10 cellular contexts compared by ENCODE assay signal in the genomic region with DNA sequence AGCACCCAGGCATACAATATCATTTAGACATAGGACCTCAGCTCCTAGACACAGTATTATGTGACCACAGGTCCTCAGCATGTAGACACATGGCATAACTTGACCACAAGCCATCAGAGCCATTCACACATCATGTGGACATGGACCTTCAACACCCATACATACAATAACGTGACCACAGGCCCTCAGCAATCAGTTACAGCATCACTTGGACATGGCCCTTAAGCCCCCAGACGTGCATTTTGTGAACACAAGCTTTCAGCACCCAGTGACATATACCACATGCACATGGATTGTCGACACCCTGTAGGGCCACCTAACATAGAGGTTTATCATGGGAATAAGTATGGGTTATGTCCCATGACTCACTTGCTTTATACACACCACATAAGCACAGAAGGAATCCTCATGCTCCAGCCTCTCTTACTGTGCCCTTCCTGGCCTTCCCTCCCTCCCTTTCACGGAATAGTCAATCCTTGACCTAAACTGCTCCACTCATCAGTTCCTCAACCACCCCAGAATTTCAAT. TPM values are rescaled to one million over a fixed set of nuclear protein-coding genes. Genes with fewer than 3 reads are reported as not detected.
DNase-seq lines count a peak whose midpoint lies in the region; ATAC-seq, FAIRE-seq and TF ChIP-seq lines count a peak whose summit lies in the region.
"Had no signal": no experiment of that assay in that cellular context is flagged by ENCODE, and none has a peak within 500 bp of the region (broad histone marks: within the 10 kb centered on the region; RNA-seq: fewer than 3 reads in every experiment).

No MANE protein-coding gene starts in this region.

- POLR2A ChIA-PET in activated B cell treated with CpG ODN at 0.5 μM for 24 hours (lab: Charles Lee): interaction anchor here (2.8 kb wide), 1 partner anchor 88 kb away, joined by 21 read pairs; no protein-coding TSS in a partner anchor

- no peaks in the 10 kb centered on the region for H3K27me3 Mint-ChIP-seq in activated B cell treated with CpG ODN at 0.5 μM for 24 hours

- peaks cover 37% of the 10 kb centered on the region for H3K36me3 Mint-ChIP-seq in activated B cell treated with CpG ODN at 0.5 μM for 24 hours (ENCODE audit: low read depth)

- H3K9me2 ChIP-seq in DOHH2 (replicated peaks; ENCODE audit: control insufficient read depth, low read length): no peaks in the 10 kb centered on the region

- H4K20me1 ChIP-seq in DOHH2 (ENCODE audit: control insufficient read depth, insufficient read depth, low read depth, low read length) (0 out of 2 replicates have a peak, but pooled peaks cover 4% of the 10 kb centered on the region), smooth muscle cell (ENCODE audit: low read depth) (peaks cover 38% of the 10 kb centered on the region)

- H3F3A ChIP-seq in DOHH2 (ENCODE audit: control insufficient read depth, insufficient read depth) (0 out of 2 replicates have a peak, but pooled peaks cover 6% of the 10 kb centered on the region), smooth muscle cell (ENCODE audit: low read depth) (peaks cover 5% of the 10 kb centered on the region)

- H3K4me3 Mint-ChIP-seq in activated B cell treated with CpG ODN at 0.5 μM for 24 hours: no peak overlapping the region

- peaks cover 43% of the 10 kb centered on the region for H3K4me1 Mint-ChIP-seq in activated B cell treated with CpG ODN at 0.5 μM for 24 hours

- no peak for TF ChIP-seq POLR2A in GM12891 (IDR thresholded peaks at IDR 0.05; ENCODE audit: low read depth, low read length)

- no peak for FAIRE-seq in GM12891 (lab: Jason Lieb, UNC)
- FAIRE-seq: TTC549 had no signal

- 51% methylated on average over 4 of the region's 4 CpGs for WGBS in smooth muscle cell (ENCODE audit: low lambda C conversion rate)

- H3K4me1 ChIP-seq in DOHH2 (ENCODE audit: control insufficient read depth, low read length): peaks cover 25% of the 10 kb centered on the region
- no peaks in the 10 kb centered on the region for H3K4me1 ChIP-seq in smooth muscle cell (ENCODE audit: low read depth)

- CTCF ChIA-PET in activated B cell treated with CpG ODN at 0.5 μM for 24 hours (lab: Charles Lee): no interaction called here

- H3K4me2 ChIP-seq in DOHH2 (ENCODE audit: low read length) (peak overlapping the region; percentile 81; the same call in 1 of the 2 replicates), smooth muscle cell (peak overlapping the region; percentile 85)

- no peak overlapping the region for H2AFZ ChIP-seq in smooth muscle cell (ENCODE audit: low read depth)

- no peak overlapping the region for H3K9ac ChIP-seq in smooth muscle cell (ENCODE audit: low read depth)

- intact Hi-C loops in activated B cell treated with CpG ODN at 0.5 μM for 24 hours (cut with micrococcal nuclease): loop anchor here (5.0 to 10.0 kb wide), 5 partner anchors 143 to 1723 kb away; a partner anchor contains a TSS

- peaks cover 23% of the 10 kb centered on the region for H3K79me2 ChIP-seq in DOHH2 (ENCODE audit: control insufficient read depth, low read length)
- H3K79me2 ChIP-seq in smooth muscle cell (ENCODE audit: low read depth): peaks cover 12% of the 10 kb centered on the region

- ATAC-seq in activated B cell treated with CpG ODN at 0.5 μM for 24 hours (ENCODE audit: low read depth): no peak

- H3K9me3 ChIP-seq in DOHH2 (ENCODE audit: control insufficient read depth, insufficient read depth, low read length) (no peaks in the 10 kb centered on the region), smooth muscle cell (replicated peaks; ENCODE audit: low read depth) (no peaks in the 10 kb centered on the region)
- H3K9me3 ChIP-seq: neutrophil had no signal

- H3K27me3 ChIP-seq in DOHH2 (ENCODE audit: control insufficient read depth, low read length) (no peaks in the 10 kb centered on the region), smooth muscle cell (ENCODE audit: low read depth) (no peaks in the 10 kb centered on the region)

- TF ChIP-seq CTCF in DOHH2 (IDR thresholded peaks at IDR 0.05; ENCODE audit: low read depth, low read length, poor library complexity, severe bottlenecking): no peak
- no peak for TF ChIP-seq CTCF in activated B cell treated with CpG ODN at 0.5 μM for 24 hours (IDR thresholded peaks at IDR 0.05)
- TF ChIP-seq CTCF in fibroblast of pulmonary artery (IDR thresholded peaks at IDR 0.05; ENCODE audit: low read length, missing control alignments): no peak
- TF ChIP-seq CTCF in smooth muscle cell (IDR thresholded peaks at IDR 0.05; ENCODE audit: borderline replicate concordance, insufficient read depth, poor library complexity, severe bottlenecking): no peak

- no peaks in the 10 kb centered on the region for H3K9me3 Mint-ChIP-seq in activated B cell treated with CpG ODN at 0.5 μM for 24 hours

- peaks cover 49% of the 10 kb centered on the region for H3K36me3 ChIP-seq in DOHH2 (ENCODE audit: control insufficient read depth, low read length)
- H3K36me3 ChIP-seq in smooth muscle cell (ENCODE audit: low read depth): no peaks in the 10 kb centered on the region
- H3K36me3 ChIP-seq: neutrophil had no signal

- H3K27ac ChIP-seq in DOHH2 (ENCODE audit: low read depth, low read length) (no peak overlapping the region), smooth muscle cell (ENCODE audit: low read depth) (no peak overlapping the region)
- H3K27ac ChIP-seq: neutrophil had no signal

- DNase-seq in activated B cell treated with CpG ODN at 0.5 μM for 24 hours (no peak), fibroblast of pulmonary artery (ENCODE audit: low read depth) (no peak), smooth muscle cell (lab: John Stamatoyannopoulos, UW; ENCODE audit: unreplicated experiment) (no peak), inferior parietal cortex (ENCODE audit: extremely low spot score) (no peak), GM12891 (ENCODE audit: insufficient read length, low spot score) (no peak), 8988T (no peak), DMS 273 (lab: John Stamatoyannopoulos, UW; ENCODE audit: unreplicated experiment) (no peak)

- H3K4me3 ChIP-seq in DOHH2 (ENCODE audit: low read length) (no peak overlapping the region; the same call in 1 of the 2 replicates), fibroblast of pulmonary artery (replicated peaks; ENCODE audit: low read depth, low read length) (peak overlapping the region; percentile 72), smooth muscle cell (peak overlapping the region; percentile 69)

- peak overlapping the region; percentile 98 for H3K27ac Mint-ChIP-seq in activated B cell treated with CpG ODN at 0.5 μM for 24 hours

TF ChIP-seq in GM12891, 5 proteins besides CTCF, POLR2A, EP300 and RAD21:
- no peak for TF ChIP-seq SPI1 (IDR thresholded peaks at IDR 0.05; ENCODE audit: low read depth, low read length)
- TF ChIP-seq PAX5 (IDR thresholded peaks at IDR 0.05; ENCODE audit: insufficient read depth, low read length, severe bottlenecking): no peak
- no peak for TF ChIP-seq TAF1 (IDR thresholded peaks at IDR 0.05; ENCODE audit: low read depth, low read length)
- TF ChIP-seq POLR2AphosphoS5 (IDR thresholded peaks at IDR 0.05; ENCODE audit: low read depth, low read length): no peak
- TF ChIP-seq POU2F2 (IDR thresholded peaks at IDR 0.05; ENCODE audit: low read depth, low read length): no peak

RNA-seq across cellular contexts. Expression of a gene that starts 1.9 kb away (rescaled TPM):
- 48.2 and 49.7 TPM in 2 replicates for total RNA-seq in activated B cell treated with CpG ODN at 0.5 μM for 24 hours
- total RNA-seq in smooth muscle cell: 37.7 and 38.1 TPM in 2 replicates
- 50.7 and 64.1 TPM in 2 replicates for polyA plus RNA-seq in smooth muscle cell
- 38.1 TPM for polyA plus RNA-seq in GM12891 (2012; ENCODE audit: low read depth, missing spikeins)

RNA-seq across cellular contexts. Expression of a gene that starts 9.8 kb away (rescaled TPM):
- 11.2 and 12.0 TPM in 2 replicates for total RNA-seq in activated B cell treated with CpG ODN at 0.5 μM for 24 hours
- total RNA-seq in smooth muscle cell: 6.1 and 7.9 TPM in 2 replicates
- 2.6 and 4.6 TPM in 2 replicates for polyA plus RNA-seq in smooth muscle cell
- polyA plus RNA-seq in GM12891 (2012; ENCODE audit: low read depth, missing spikeins): 2.4 TPM

RNA-seq across cellular contexts. Expression of a gene that starts 35.5 kb away (rescaled TPM):
- 0.10 and 0.16 TPM in 2 replicates for total RNA-seq in activated B cell treated with CpG ODN at 0.5 μM for 24 hours
- 3.9 and 5.5 TPM in 2 replicates for total RNA-seq in smooth muscle cell
- 0.63 and 1.8 TPM in 2 replicates for polyA plus RNA-seq in smooth muscle cell
- polyA plus RNA-seq in GM12891 (2012; ENCODE audit: low read depth, missing spikeins): not detected
